ENCODE assay signal across 15 cellular contexts in the genomic region with DNA sequence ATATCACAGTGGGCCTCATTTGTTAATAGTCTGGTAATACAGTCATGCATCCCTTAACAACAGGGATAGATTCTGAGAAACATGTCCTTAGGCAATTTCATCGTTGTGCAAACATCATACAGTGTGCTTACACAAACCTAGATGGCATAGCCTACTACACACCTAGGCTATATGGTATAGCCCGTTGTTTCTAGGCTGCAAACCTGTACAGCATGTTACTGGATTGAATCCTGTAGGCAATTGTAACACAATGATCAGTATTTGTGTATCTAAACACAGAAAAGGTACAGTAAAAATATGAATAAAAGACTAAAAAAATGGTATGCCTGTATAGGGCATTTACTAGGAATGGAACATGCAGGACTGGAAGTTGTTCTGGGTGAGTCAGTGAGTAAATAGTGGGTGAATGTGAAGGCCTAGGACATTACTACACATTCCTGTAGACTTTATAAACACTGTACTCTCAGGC. TPM values are rescaled to one million over a fixed set of nuclear protein-coding genes. Genes with fewer than 3 reads are reported as not detected.
DNase-seq lines count a peak whose midpoint lies in the region; ATAC-seq, FAIRE-seq and TF ChIP-seq lines count a peak whose summit lies in the region.
"Had no signal": no experiment of that assay in that cellular context is flagged by ENCODE, and none has a peak within 500 bp of the region (broad histone marks: within the 10 kb centered on the region; RNA-seq: fewer than 3 reads in every experiment).

No MANE protein-coding gene starts in this region.

- DNase-seq in DMS53 (lab: John Stamatoyannopoulos, UW) (peak; percentile 79), NCI-H226 (peak; percentile 63), bronchial epithelial cell (ENCODE audit: low read depth) (peak; percentile 94), HepG2 (ENCODE audit: low spot score) (peak; percentile 81), activated T-cell treated with anti-CD3 and anti-CD28 coated beads for 4 hours (no peak)
- no peak for DNase-seq in stimulated activated CD4-positive, alpha-beta T cell treated with anti-CD3 and anti-CD28 coated beads, Interleukin-15, amount 100 ng/mL, for 24 hours
- DNase-seq: activated naive CD8-positive, alpha-beta T cell treated with anti-CD3 and anti-CD28 coated beads, Interleukin-2, amount 10 ng/mL, durations not matched to agents 7 days and 5 days; effector CD4-positive, alpha-beta T cell; NCI-H2227 treated with DMSO at 0.1 percent for 48 hours; Right ventricle myocardium superior; stimulated activated CD4-positive, alpha-beta T cell treated with anti-CD3 and anti-CD28 coated beads, Interleukin-4, amount 100 ng/mL, for 4 hours; stimulated activated naive CD8-positive, alpha-beta T cell treated with anti-CD3 and anti-CD28 coated beads, Interleukin-15, Interleukin-2, amounts not matched to agents 100 U/mL and 50 U/mL, for 24 hours had no signal

- H3K27me3 ChIP-seq in bronchial epithelial cell (ENCODE audit: control insufficient read depth, insufficient read depth, low read length) (no peaks in the 10 kb centered on the region), HepG2 (ENCODE audit: control insufficient read depth in 1 of 2, insufficient read depth in 2 of 2, low read length in 2 of 2) (no peaks in the 10 kb centered on the region)

- CTCF ChIA-PET in HepG2 (lab: Yijun Ruan, JAX; ENCODE audit: low intra/inter-chr PET ratio, low total read pairs) = no interaction called here

- TF ChIP-seq POLR2A in HepG2 (IDR thresholded peaks at IDR 0.05; ENCODE audit: insufficient read depth in 1 of 2, low read depth in 2 of 2, low read length in 2 of 2) = no peak

- H4K20me1 ChIP-seq in HepG2 (ENCODE audit: insufficient read depth, low read length) = no peaks in the 10 kb centered on the region

- H3K9me3 ChIP-seq in HepG2 (ENCODE audit: low read length) = no peaks in the 10 kb centered on the region

- ATAC-seq in HepG2 = peak; percentile 98
- no peak for ATAC-seq in HG03378 (IDR thresholded peaks at IDR 0.05; ENCODE audit: unreplicated experiment)
- no peak for ATAC-seq in HG03175 (IDR thresholded peaks at IDR 0.05; ENCODE audit: unreplicated experiment)
- ATAC-seq: stimulated activated naive CD8-positive, alpha-beta T cell treated with anti-CD3 and anti-CD28 coated beads, Interleukin-15, Interleukin-2, amounts not matched to agents 100 U/mL and 50 U/mL, for 24 hours had no signal

- H3K27ac ChIP-seq in HepG2 (ENCODE audit: extremely low read length, insufficient read depth, low read length) = peak overlapping the region; percentile 64
- H3K27ac ChIP-seq: HL-60 had no signal

- in situ Hi-C loops in HepG2 (cut with HindIII; ENCODE audit: extremely low pct_ligation_motif_present, low pct_unique_long_range_greater_than_20kb) = no loop called here

- H3K4me2 ChIP-seq in HepG2 (ENCODE audit: low read depth, low read length) = peak overlapping the region; percentile 51

- peaks cover 30% of the 10 kb centered on the region for H3K4me1 ChIP-seq in HepG2 (ENCODE audit: insufficient read depth, low read length)

- 9% methylated on average over 2 of the region's 2 CpGs for WGBS in HepG2 (ENCODE audit: low lambda C conversion rate)

- POLR2A ChIA-PET in HepG2 (lab: Yijun Ruan, JAX) = interaction anchor here (1.5 kb wide), 1 partner anchor 11 kb away, joined by 3 read pairs; no protein-coding TSS in a partner anchor

- H3K79me2 ChIP-seq in HepG2 (ENCODE audit: insufficient read depth, low read length) = no peaks in the 10 kb centered on the region

- H2AFZ ChIP-seq in HepG2 (ENCODE audit: low read length) = no peak overlapping the region

- H3K4me3 ChIP-seq in bronchial epithelial cell (ENCODE audit: low read depth, low read length) = no peak overlapping the region
- H3K4me3 ChIP-seq in HepG2 (replicated peaks in 1 of 3; ENCODE audit: insufficient read depth in 1 of 3, low read depth in 2 of 3, low read length in 3 of 3) = no peak overlapping the region

- H3K36me3 ChIP-seq in bronchial epithelial cell (ENCODE audit: control insufficient read depth, insufficient read depth, low read length) (no peaks in the 10 kb centered on the region), HepG2 (replicated peaks in 1 of 2; ENCODE audit: control insufficient read depth in 1 of 2, insufficient read depth in 2 of 2, low read length in 2 of 2) (peaks cover 4 to 5% of the 10 kb centered on the region in 2 experiments; a peak in 2 of 5 replicates)

- no TSS peak for BruUV-seq in HepG2 (replicated peaks; lab: Mats Ljungman, UMichigan)

- no peak for TF ChIP-seq RAD21 in HepG2 (CRISPR knock-in tag; IDR thresholded peaks at IDR 0.05)

- H3K9ac ChIP-seq in HepG2 (ENCODE audit: insufficient read depth, low read depth, low read length) = no peak overlapping the region

- FAIRE-seq in bronchial epithelial cell (lab: Jason Lieb, UNC) (no peak), HepG2 (lab: Jason Lieb, UNC) (peak; percentile 34)

- TF ChIP-seq CTCF in bronchial epithelial cell (IDR thresholded peaks at IDR 0.05; ENCODE audit: insufficient read depth, low read length, severe bottlenecking) (no peak), HepG2 (CRISPR knock-in tag; IDR thresholded peaks at IDR 0.05) (no peak)

- intact Hi-C loops in HepG2 (cut with micrococcal nuclease; ENCODE audit: unreplicated experiment) = no loop called here

- 0 out of 4 replicates have a peak, but pooled peaks have one; percentile 3 to 15 for TF ChIP-seq EP300 in HepG2 (IDR thresholded peaks at IDR 0.05; ENCODE audit: low read depth in 2 of 2, low read length in 2 of 2)
- no peak; the same call in 1 of the 2 replicates for TF ChIP-seq EP300 in HepG2 (CRISPR knock-in tag; IDR thresholded peaks at IDR 0.05; ENCODE audit: borderline replicate concordance)

TF ChIP-seq in HepG2, 621 proteins besides CTCF, POLR2A, EP300 and RAD21 (continues in another document):
- TF ChIP-seq SOX6 (IDR thresholded peaks at IDR 0.05) = no peak
- peak; percentile 35; the same call in 1 of the 2 replicates for TF ChIP-seq SOX6 (CRISPR knock-in tag; IDR thresholded peaks at IDR 0.05)
- no peak for TF ChIP-seq GFI1 (CRISPR knock-in tag; IDR thresholded peaks at IDR 0.05; ENCODE audit: borderline replicate concordance)
- peak; percentile 76 for TF ChIP-seq CEBPG (CRISPR knock-in tag; IDR thresholded peaks at IDR 0.05)
- TF ChIP-seq, protein P1, sequence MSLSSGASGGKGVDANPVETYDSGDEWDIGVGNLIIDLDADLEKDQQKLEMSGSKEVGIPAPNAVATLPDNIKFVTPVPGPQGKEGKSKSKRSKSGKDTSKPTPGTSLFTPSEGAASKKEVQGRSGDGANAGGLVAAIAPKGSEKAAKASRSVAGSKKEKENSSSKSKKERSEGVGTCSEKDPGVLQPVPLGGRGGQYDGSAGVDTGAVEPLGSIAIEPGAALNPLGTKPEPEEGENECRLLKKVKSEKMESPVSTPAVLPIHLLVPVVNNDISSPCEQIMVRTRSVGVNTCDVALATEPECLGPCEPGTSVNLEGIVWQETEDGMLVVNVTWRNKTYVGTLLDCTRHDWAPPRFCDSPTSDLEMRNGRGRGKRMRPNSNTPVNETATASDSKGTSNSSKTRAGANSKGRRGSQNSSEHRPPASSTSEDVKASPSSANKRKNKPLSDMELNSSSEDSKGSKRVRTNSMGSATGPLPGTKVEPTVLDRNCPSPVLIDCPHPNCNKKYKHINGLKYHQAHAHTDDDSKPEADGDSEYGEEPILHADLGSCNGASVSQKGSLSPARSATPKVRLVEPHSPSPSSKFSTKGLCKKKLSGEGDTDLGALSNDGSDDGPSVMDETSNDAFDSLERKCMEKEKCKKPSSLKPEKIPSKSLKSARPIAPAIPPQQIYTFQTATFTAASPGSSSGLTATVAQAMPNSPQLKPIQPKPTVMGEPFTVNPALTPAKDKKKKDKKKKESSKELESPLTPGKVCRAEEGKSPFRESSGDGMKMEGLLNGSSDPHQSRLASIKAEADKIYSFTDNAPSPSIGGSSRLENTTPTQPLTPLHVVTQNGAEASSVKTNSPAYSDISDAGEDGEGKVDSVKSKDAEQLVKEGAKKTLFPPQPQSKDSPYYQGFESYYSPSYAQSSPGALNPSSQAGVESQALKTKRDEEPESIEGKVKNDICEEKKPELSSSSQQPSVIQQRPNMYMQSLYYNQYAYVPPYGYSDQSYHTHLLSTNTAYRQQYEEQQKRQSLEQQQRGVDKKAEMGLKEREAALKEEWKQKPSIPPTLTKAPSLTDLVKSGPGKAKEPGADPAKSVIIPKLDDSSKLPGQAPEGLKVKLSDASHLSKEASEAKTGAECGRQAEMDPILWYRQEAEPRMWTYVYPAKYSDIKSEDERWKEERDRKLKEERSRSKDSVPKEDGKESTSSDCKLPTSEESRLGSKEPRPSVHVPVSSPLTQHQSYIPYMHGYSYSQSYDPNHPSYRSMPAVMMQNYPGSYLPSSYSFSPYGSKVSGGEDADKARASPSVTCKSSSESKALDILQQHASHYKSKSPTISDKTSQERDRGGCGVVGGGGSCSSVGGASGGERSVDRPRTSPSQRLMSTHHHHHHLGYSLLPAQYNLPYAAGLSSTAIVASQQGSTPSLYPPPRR (CRISPR knock-in tag; IDR thresholded peaks at IDR 0.05; ENCODE audit: borderline replicate concordance) = peak; percentile 46; the same call in 1 of the 2 replicates
- no peak for TF ChIP-seq ZNF3 (CRISPR knock-in tag; IDR thresholded peaks at IDR 0.05)

RNA-seq across cellular contexts. Expression of gene RHOBTB1, which starts 12.0 kb away (rescaled TPM):
- 3.5 and 6.3 TPM in 2 replicates for total RNA-seq in bronchial epithelial cell
- 59.5 and 80.6 TPM in 2 replicates for total RNA-seq in HepG2 (2016; rRNA removed; fragmentation: Illumina TruSeq; extraction: Trizol)
- total RNA-seq in HepG2 (2016; cell fraction: cytosol; rRNA removed; fragmentation: Illumina TruSeq; extraction: Trizol; ENCODE audit: low read depth) = 7.7 and 10.8 TPM in 2 replicates
- total RNA-seq in HepG2 (2016; cell fraction: insoluble cytoplasmic fraction; rRNA removed; fragmentation: Illumina TruSeq; extraction: Trizol) = 59.9 and 79.4 TPM in 2 replicates
- 31.0 and 34.2 TPM in 2 replicates for total RNA-seq in HepG2 (2016; cell fraction: membrane; rRNA removed; fragmentation: Illumina TruSeq; extraction: Trizol)
- total RNA-seq in HepG2 (2016; cell fraction: nucleus; rRNA removed; fragmentation: Illumina TruSeq; extraction: Trizol) = 53.4 and 63.5 TPM in 2 replicates
- 13.0 and 18.8 TPM in 2 replicates for polyA plus RNA-seq in HepG2 (2011; rRNA removed)
- polyA plus RNA-seq in HepG2 (2011; cell fraction: cytosol; rRNA removed) = 11.3 and 11.5 TPM in 2 replicates
- 27.3 and 37.7 TPM in 2 replicates for polyA plus RNA-seq in HepG2 (2011; cell fraction: nucleus; rRNA removed)
- 10.7 and 10.9 TPM in 2 replicates for polyA plus RNA-seq in HepG2 (2012)
- 4.3 and 4.9 TPM in 2 replicates for polyA plus RNA-seq in HepG2 (2016; cell fraction: cytosol; fragmentation: Illumina TruSeq; extraction: Trizol; ENCODE audit: low read depth)
- 57.8 and 61.6 TPM in 2 replicates for polyA plus RNA-seq in HepG2 (2016; cell fraction: insoluble cytoplasmic fraction; fragmentation: Illumina TruSeq; extraction: Trizol; ENCODE audit: low read depth)
- polyA plus RNA-seq in HepG2 (2016; cell fraction: membrane; fragmentation: Illumina TruSeq; extraction: Trizol; ENCODE audit: low read depth) = 14.8 and 14.9 TPM in 2 replicates
- polyA plus RNA-seq in HepG2 (2016; cell fraction: nucleus; fragmentation: Illumina TruSeq; extraction: Trizol; ENCODE audit: insufficient read depth, low read depth) = 58.3 and 64.1 TPM in 2 replicates
- 19.3 and 21.6 TPM in 2 replicates for polyA minus RNA-seq in HepG2 (2011; rRNA and poly(A)+ RNA removed; ENCODE audit: low replicate concordance)
- 8.8 and 15.0 TPM in 2 replicates for polyA minus RNA-seq in HepG2 (2011; cell fraction: cytosol; rRNA and poly(A)+ RNA removed)
- 37.7 and 46.2 TPM in 2 replicates for polyA minus RNA-seq in HepG2 (2011; cell fraction: nucleus; rRNA and poly(A)+ RNA removed)
- total RNA-seq: activated naive CD8-positive, alpha-beta T cell treated with anti-CD3 and anti-CD28 coated beads, Interleukin-2, amount 10 ng/mL, durations not matched to agents 7 days and 5 days had no signal

Comparison
In these comparisons a context has a peak if more than half of its experiments do, and no peak if none do; other contexts are left out.
1. DNase-seq: peak in DMS53 (single experiment), NCI-H226 (single experiment), bronchial epithelial cell (single experiment) and HepG2 (single experiment); none in stimulated activated CD4-positive, alpha-beta T cell treated with anti-CD3 and anti-CD28 coated beads, Interleukin-15, amount 100 ng/mL, for 24 hours (single experiment) and activated T-cell treated with anti-CD3 and anti-CD28 coated beads for 4 hours (single experiment).